Comparison of ENCODE assay signal across 1 cellular context in genomic region chr2:162297925-162298552, GRCh38.
TF ChIP-seq lines count a peak whose summit lies in the region.

No MANE protein-coding gene starts in this region.

TF ChIP-seq in HepG2, 621 proteins besides CTCF, POLR2A, EP300 and RAD21:
- no peak for TF ChIP-seq ZNF564 (CRISPR knock-in tag; IDR thresholded peaks at IDR 0.05)
- no peak for TF ChIP-seq MAFF (IDR thresholded peaks at IDR 0.05; ENCODE audit: low read depth, low read length)
- TF ChIP-seq, protein P1, sequence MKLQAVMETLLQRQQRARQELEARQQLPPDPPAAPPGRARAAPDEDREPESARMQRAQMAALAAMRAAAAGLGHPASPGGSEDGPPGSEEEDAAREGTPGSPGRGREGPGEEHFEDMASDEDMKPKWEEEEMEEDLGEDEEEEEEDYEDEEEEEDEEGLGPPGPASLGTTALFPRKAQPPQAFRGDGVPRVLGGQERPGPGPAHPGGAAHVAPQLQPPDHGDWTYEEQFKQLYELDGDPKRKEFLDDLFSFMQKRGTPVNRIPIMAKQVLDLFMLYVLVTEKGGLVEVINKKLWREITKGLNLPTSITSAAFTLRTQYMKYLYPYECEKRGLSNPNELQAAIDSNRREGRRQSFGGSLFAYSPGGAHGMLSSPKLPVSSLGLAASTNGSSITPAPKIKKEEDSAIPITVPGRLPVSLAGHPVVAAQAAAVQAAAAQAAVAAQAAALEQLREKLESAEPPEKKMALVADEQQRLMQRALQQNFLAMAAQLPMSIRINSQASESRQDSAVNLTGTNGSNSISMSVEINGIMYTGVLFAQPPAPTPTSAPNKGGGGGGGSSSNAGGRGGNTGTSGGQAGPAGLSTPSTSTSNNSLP (IDR thresholded peaks at IDR 0.05; ENCODE audit: low read depth, low read length), result peak; percentile 49; the same call in 1 of the 2 replicates
- TF ChIP-seq ZNF362 (CRISPR knock-in tag; IDR thresholded peaks at IDR 0.05; ENCODE audit: borderline replicate concordance), result peak; percentile 70; the same call in 1 of the 2 replicates
- peak; percentile 76 for TF ChIP-seq STAG1 (CRISPR knock-in tag; IDR thresholded peaks at IDR 0.05)
- TF ChIP-seq ZFP62 (CRISPR knock-in tag; IDR thresholded peaks at IDR 0.05), result no peak
- peak; percentile 78 for TF ChIP-seq SMC3 (IDR thresholded peaks at IDR 0.05; ENCODE audit: low read length)
